Comparison of ENCODE assay signal across 15 cellular contexts in genomic region chr16:75114946-75115825, GRCh38. TPM values are rescaled to one million over a fixed set of nuclear protein-coding genes. Genes with fewer than 3 reads are reported as not detected.
DNase-seq lines count a peak whose midpoint lies in the region; ATAC-seq and TF ChIP-seq lines count a peak whose summit lies in the region.
"Had no signal": no experiment of that assay in that cellular context is flagged by ENCODE, and none has a peak within 500 bp of the region (broad histone marks: within the 10 kb centered on the region; RNA-seq: fewer than 3 reads in every experiment).

No MANE protein-coding gene starts in this region.

- no peak for TF ChIP-seq RAD21 in HCT116 (IDR thresholded peaks at IDR 0.05; ENCODE audit: low read depth)

- no peaks in the 10 kb centered on the region for H4K20me1 ChIP-seq in HCT116 (ENCODE audit: insufficient read depth)

- no peak overlapping the region for H3K27ac ChIP-seq in HCT116 (ENCODE audit: low read depth, low read length)
- peak overlapping the region in 1 of 2 donors; percentile 8 for H3K27ac ChIP-seq in coronary artery
- peak overlapping the region; percentile 10 for H3K27ac ChIP-seq in subcutaneous abdominal adipose tissue (ENCODE audit: low read depth, low read length)

- H3K9me2 ChIP-seq in HCT116 (ENCODE audit: insufficient read depth): no peaks in the 10 kb centered on the region

- H2AFZ ChIP-seq in HCT116 (ENCODE audit: low read depth, low read length, poor library complexity, severe bottlenecking): no peak overlapping the region

- no peak for ATAC-seq in HCT116
- no peak for ATAC-seq in HG03280 (IDR thresholded peaks at IDR 0.05; ENCODE audit: unreplicated experiment)
- ATAC-seq in HG03469 (IDR thresholded peaks at IDR 0.05; ENCODE audit: unreplicated experiment): no peak
- ATAC-seq: Panc1 had no signal

- CTCF ChIA-PET in HCT116 (lab: Charles Lee): no interaction called here

- H3K27me3 ChIP-seq in HCT116 (ENCODE audit: insufficient read depth, low read length): no peaks in the 10 kb centered on the region
- H3K27me3 ChIP-seq in mucosa of stomach (ENCODE audit: control insufficient read depth, insufficient read depth, low read length): no peaks in the 10 kb centered on the region
- H3K27me3 ChIP-seq in subcutaneous abdominal adipose tissue (ENCODE audit: control insufficient read depth in 5 of 5, insufficient read depth in 4 of 5, low read length in 5 of 5): peaks cover 0 to 3% (median 0%) of the 10 kb centered on the region in 5 donors
- H3K27me3 ChIP-seq: BE2C, vagina had no signal

- DNase-seq in HCT116 (ENCODE audit: low read depth, low spot score) (no peak), coronary artery (ENCODE audit: low spot score) (no peak), T1000 (lab: John Stamatoyannopoulos, UW) (no peak)
- DNase-seq: BE2C; kidney glomerular epithelial cell; NCI-H146; NCI-H82; nephron progenitor cell; stimulated activated naive CD4-positive, alpha-beta T cell treated with Interleukin-2 at 50 U/mL for 16 hours had no signal

- H3K4me1 ChIP-seq in HCT116 (ENCODE audit: control insufficient read depth in 1 of 2, insufficient read depth in 2 of 2, low read length in 2 of 2) (peaks cover 21 to 31% of the 10 kb centered on the region in 2 experiments), mucosa of stomach (ENCODE audit: control insufficient read depth, insufficient read depth, low read length) (peaks cover 36% of the 10 kb centered on the region), subcutaneous abdominal adipose tissue (ENCODE audit: control insufficient read depth in 5 of 5, insufficient read depth in 5 of 5, low read length in 5 of 5) (peaks cover 3 to 66% (median 50%) of the 10 kb centered on the region in 5 donors)

- BruUV-seq in HCT116 (replicated peaks; lab: Mats Ljungman, UMichigan): no TSS peak

- intact Hi-C loops in HCT116 (cut with micrococcal nuclease): loop anchor here (10.0 kb wide), 1 partner anchor 300 kb away; no protein-coding TSS in a partner anchor

- POLR2A ChIA-PET in HCT116 (lab: Charles Lee): interaction anchor here (1.5 kb wide), 1 partner anchor 24 kb away, joined by 4 read pairs; no protein-coding TSS in a partner anchor

- H3K4me2 ChIP-seq in HCT116 (ENCODE audit: low read length): peak overlapping the region; percentile 99; the same call in 1 of the 2 replicates

- H3K36me3 ChIP-seq in HCT116 (ENCODE audit: control insufficient read depth in 1 of 2, insufficient read depth in 2 of 2, low read length in 2 of 2) (no peaks in the 10 kb centered on the region), mucosa of stomach (ENCODE audit: control insufficient read depth, insufficient read depth, low read length) (peaks cover 4% of the 10 kb centered on the region), subcutaneous abdominal adipose tissue (ENCODE audit: control insufficient read depth in 5 of 5, insufficient read depth in 5 of 5, low read length in 5 of 5) (peaks cover 0 to 6% (median 0%) of the 10 kb centered on the region in 5 donors)
- H3K36me3 ChIP-seq: BE2C, vagina had no signal

- H3K9ac ChIP-seq in HCT116 (ENCODE audit: low read length) (no peak overlapping the region), mucosa of stomach (ENCODE audit: low read length) (peak overlapping the region; percentile 62), subcutaneous abdominal adipose tissue (ENCODE audit: low read length in 5 of 5) (peak overlapping the region in 2 of 5 donors; percentile 6 to 26)

- no peak overlapping the region for H3K4me3 ChIP-seq in HCT116 (replicated peaks in 1 of 2; ENCODE audit: low read depth in 1 of 2, low read length in 2 of 2)
- H3K4me3 ChIP-seq in coronary artery: peak overlapping the region; percentile 77
- no peak overlapping the region for H3K4me3 ChIP-seq in mucosa of stomach (ENCODE audit: low read length)
- H3K4me3 ChIP-seq in subcutaneous abdominal adipose tissue (ENCODE audit: low read depth in 1 of 5, low read length in 5 of 5): peak overlapping the region in 1 of 5 donors; percentile 84

- no peak for TF ChIP-seq CTCF in HCT116 (IDR thresholded peaks at IDR 0.05 in 2 of 3, conservative IDR thresholded peaks at IDR 0.05 in 1 of 3; ENCODE audit: borderline replicate concordance in 1 of 3, insufficient read depth in 1 of 3, low read depth in 2 of 3, low read length in 2 of 3)
- TF ChIP-seq CTCF in coronary artery (IDR thresholded peaks at IDR 0.05): no peak

- H3K79me2 ChIP-seq in HCT116 (ENCODE audit: insufficient read depth, low read length): no peaks in the 10 kb centered on the region

- H3K9me3 ChIP-seq in HCT116 (ENCODE audit: control insufficient read depth in 1 of 2, insufficient read depth in 1 of 2, low read depth in 1 of 2, low read length in 2 of 2): no peaks in the 10 kb centered on the region; a peak in 1 of 4 replicates
- no peaks in the 10 kb centered on the region for H3K9me3 ChIP-seq in mucosa of stomach (ENCODE audit: control insufficient read depth, low read length)
- H3K9me3 ChIP-seq in subcutaneous abdominal adipose tissue (ENCODE audit: control insufficient read depth in 5 of 5, low read length in 5 of 5): no peaks in the 10 kb centered on the region
- H3K9me3 ChIP-seq: BE2C, vagina had no signal

- no peak for TF ChIP-seq POLR2A in HCT116 (IDR thresholded peaks at IDR 0.05; ENCODE audit: borderline replicate concordance, extremely low read depth, insufficient read depth, insufficient read length)

- RAD21 ChIA-PET in HCT116 (lab: Charles Lee; ENCODE audit: low non-redundant PET in 1 of 2, low total read pairs in 2 of 2, uncharacterized antibody in 2 of 2, unreplicated experiment in 2 of 2): no interaction called here

TF ChIP-seq in HCT116, 20 proteins besides CTCF, POLR2A, EP300 and RAD21:
- TF ChIP-seq YY1 (IDR thresholded peaks at IDR 0.05; ENCODE audit: extremely low read depth, insufficient replicate concordance, low read depth, low read length): no peak
- TF ChIP-seq EZH2 (IDR thresholded peaks at IDR 0.05): no peak
- TF ChIP-seq ZNF274 (IDR thresholded peaks at IDR 0.05; ENCODE audit: low read depth, low read length): no peak
- no peak for TF ChIP-seq EGR1 (IDR thresholded peaks at IDR 0.05; ENCODE audit: low read depth)
- no peak for TF ChIP-seq REST (IDR thresholded peaks at IDR 0.05; ENCODE audit: low read depth)
- TF ChIP-seq SRF (IDR thresholded peaks at IDR 0.05; ENCODE audit: low read depth): no peak
- TF ChIP-seq POLR2AphosphoS5 (IDR thresholded peaks at IDR 0.05; ENCODE audit: low read depth, low read length): no peak
- TF ChIP-seq SP1 (IDR thresholded peaks at IDR 0.05; ENCODE audit: low read depth): no peak
- TF ChIP-seq CBX3 (IDR thresholded peaks at IDR 0.05; ENCODE audit: low read depth): no peak
- TF ChIP-seq CEBPB (IDR thresholded peaks at IDR 0.05; ENCODE audit: low read depth): no peak
- no peak for TF ChIP-seq ELF1 (IDR thresholded peaks at IDR 0.05; ENCODE audit: borderline replicate concordance, low read depth)
- no peak for TF ChIP-seq EZH2phosphoT487 (IDR thresholded peaks at IDR 0.05; ENCODE audit: borderline replicate concordance)
- no peak for TF ChIP-seq FOSL1 (IDR thresholded peaks at IDR 0.05; ENCODE audit: low read depth)
- TF ChIP-seq TCF7L2 (IDR thresholded peaks at IDR 0.05; ENCODE audit: borderline replicate concordance, extremely low read depth, insufficient read depth, insufficient read length): no peak
- TF ChIP-seq JUND (IDR thresholded peaks at IDR 0.05): no peak
- no peak for TF ChIP-seq SIN3A (IDR thresholded peaks at IDR 0.05; ENCODE audit: low read depth)
- TF ChIP-seq ZFX (IDR thresholded peaks at IDR 0.05): no peak
- TF ChIP-seq ATF3 (IDR thresholded peaks at IDR 0.05): no peak
TF ChIP-seq in HCT116: peak in this region for 0.

RNA-seq across cellular contexts. Expression of gene LDHD, which starts 1.4 kb away (rescaled TPM):
- 3.4 TPM for total RNA-seq in HCT116 (2021; ENCODE audit: unreplicated experiment)
- polyA plus RNA-seq in HCT116 (2012): 5.7 and 6.6 TPM in 2 replicates

RNA-seq across cellular contexts. Expression of gene ZFP1, which starts 33.1 kb away (rescaled TPM):
- total RNA-seq in HCT116 (2021; ENCODE audit: unreplicated experiment): 12.8 TPM
- polyA plus RNA-seq in HCT116 (2012): 6.2 and 7.1 TPM in 2 replicates
